25 cellular contexts compared by ENCODE assay signal in genomic region chr6:141347906-141348492, GRCh38.
"Had no signal": no experiment of that assay in that cellular context is flagged by ENCODE, and none has a peak within 500 bp of the region (broad histone marks: within the 10 kb centered on the region; RNA-seq: fewer than 3 reads in every experiment).

No MANE protein-coding gene starts in this region.

- H3K36me3 ChIP-seq: MG63, SJSA1 had no signal

- FAIRE-seq: HepG2, RCC 7860 had no signal

- H3K9me3 ChIP-seq: MG63, SJSA1 had no signal

- H3K27me3 ChIP-seq: MG63, SJSA1 had no signal

- H3K4me3 ChIP-seq: MG63, SJSA1, SK-N-MC had no signal

- H3K4me1 ChIP-seq: SJSA1 had no signal

- H3K27ac ChIP-seq: SJSA1, SK-N-MC had no signal

- DNase-seq: IMR-90, Karpas-422, KG1, MG63, NCI-H1092, NCI-H1105 treated with DMSO at 0.1 percent for 48 hours, NCI-H1417 treated with DMSO at 0.1 percent for 48 hours, NCI-H146, NCI-H1694 treated with DMSO at 0.1 percent for 48 hours, NCI-H2029, NCI-H2081 treated with DMSO at 0.1 percent for 48 hours, NCI-H2171, NCI-H226, NCI-H446, NCI-H510A, NCI-H524 treated with DMSO at 0.1 percent for 48 hours, NCI-H69, NCI-H774, Right ventricle myocardium superior, RPMI8226, SIG-M5 had no signal
